ENCODE assay signal across 16 cellular contexts in genomic region chr15:99170476-99171065, GRCh38.
DNase-seq lines count a peak whose midpoint lies in the region; ATAC-seq and TF ChIP-seq lines count a peak whose summit lies in the region.
"Had no signal": no experiment of that assay in that cellular context is flagged by ENCODE, and none has a peak within 500 bp of the region (broad histone marks: within the 10 kb centered on the region; RNA-seq: fewer than 3 reads in every experiment).

No MANE protein-coding gene starts in this region.

- no peaks in the 10 kb centered on the region for H4K20me1 ChIP-seq in neural progenitor cell (ENCODE audit: low read depth)

- H3K27ac ChIP-seq in HEK293 (ENCODE audit: extremely low read depth, low read depth, low read length) (no peak overlapping the region), coronary artery (peak overlapping the region; percentile 91 to 94), stomach smooth muscle (ENCODE audit: low read length) (peak overlapping the region; percentile 100), neural progenitor cell (no peak overlapping the region)

- H3K27me3 ChIP-seq in stomach smooth muscle (ENCODE audit: control insufficient read depth in 1 of 2, insufficient read depth in 2 of 2, low read length in 2 of 2) (no peaks in the 10 kb centered on the region), neural progenitor cell (no peaks in the 10 kb centered on the region)
- H3K27me3 ChIP-seq: MG63 had no signal

- H3K27ac Mint-ChIP-seq in neural progenitor cell: no peak overlapping the region
- no peak overlapping the region for H3K27ac Mint-ChIP-seq in natural killer cell
- H3K27ac Mint-ChIP-seq: activated CD4-positive, alpha-beta memory T cell treated with anti-CD3 and anti-CD28 coated beads, Interleukin-2, amount 10 ng/mL, durations not matched to agents 7 days and 5 days had no signal

- H3F3A ChIP-seq in neural progenitor cell (ENCODE audit: low read depth): no peaks in the 10 kb centered on the region

- ATAC-seq in left lobe of liver (peak; percentile 42), natural killer cell (no peak)

- H3K4me3 ChIP-seq in HEK293 (ENCODE audit: low read depth, low read length): no peak overlapping the region
- no peak overlapping the region for H3K4me3 ChIP-seq in coronary artery
- peak overlapping the region in 1 of 2 donors; percentile 22 for H3K4me3 ChIP-seq in stomach smooth muscle (ENCODE audit: low read length in 2 of 2)
- no peak overlapping the region for H3K4me3 ChIP-seq in neural progenitor cell
- H3K4me3 ChIP-seq: MG63 had no signal

- H3K4me1 Mint-ChIP-seq in neural progenitor cell (no peaks in the 10 kb centered on the region), natural killer cell (no peaks in the 10 kb centered on the region)
- H3K4me1 Mint-ChIP-seq: activated CD4-positive, alpha-beta memory T cell treated with anti-CD3 and anti-CD28 coated beads, Interleukin-2, amount 10 ng/mL, durations not matched to agents 7 days and 5 days; CD4-positive, CD25-positive, alpha-beta regulatory T cell had no signal

- H3K27me3 Mint-ChIP-seq in neural progenitor cell (ENCODE audit: insufficient read depth, low read depth) (no peaks in the 10 kb centered on the region), natural killer cell (ENCODE audit: low read depth in 2 of 2) (no peaks in the 10 kb centered on the region)
- H3K27me3 Mint-ChIP-seq: activated CD4-positive, alpha-beta memory T cell treated with anti-CD3 and anti-CD28 coated beads, Interleukin-2, amount 10 ng/mL, durations not matched to agents 7 days and 5 days; CD4-positive, CD25-positive, alpha-beta regulatory T cell had no signal

- CTCF ChIA-PET in HEK293 (lab: Yijun Ruan, JAX): no interaction called here

- POLR2A ChIA-PET in HEK293 (lab: Yijun Ruan, JAX): no interaction called here

- H3K9ac ChIP-seq in stomach smooth muscle (ENCODE audit: low read length in 2 of 2) (peak overlapping the region; percentile 80), neural progenitor cell (no peak overlapping the region)

- H3K4me2 ChIP-seq in neural progenitor cell: no peak overlapping the region

- no peak overlapping the region for H3K4me3 Mint-ChIP-seq in neural progenitor cell
- no peak overlapping the region for H3K4me3 Mint-ChIP-seq in natural killer cell
- H3K4me3 Mint-ChIP-seq: activated CD4-positive, alpha-beta memory T cell treated with anti-CD3 and anti-CD28 coated beads, Interleukin-2, amount 10 ng/mL, durations not matched to agents 7 days and 5 days; CD4-positive, CD25-positive, alpha-beta regulatory T cell had no signal

- TF ChIP-seq CTCF in HEK293 (tag by site-specific recombination; IDR thresholded peaks at IDR 0.05) (no peak), coronary artery (IDR thresholded peaks at IDR 0.05) (no peak), neural progenitor cell (IDR thresholded peaks at IDR 0.05) (no peak), natural killer cell (IDR thresholded peaks at IDR 0.05) (no peak)

- H3K79me2 ChIP-seq in neural progenitor cell (ENCODE audit: low read depth): no peaks in the 10 kb centered on the region

- H3K9me3 Mint-ChIP-seq in neural progenitor cell (no peaks in the 10 kb centered on the region), natural killer cell (no peaks in the 10 kb centered on the region)
- H3K9me3 Mint-ChIP-seq: activated CD4-positive, alpha-beta memory T cell treated with anti-CD3 and anti-CD28 coated beads, Interleukin-2, amount 10 ng/mL, durations not matched to agents 7 days and 5 days; CD4-positive, CD25-positive, alpha-beta regulatory T cell had no signal

- no peak overlapping the region for H2AFZ ChIP-seq in neural progenitor cell (replicated peaks)

- H3K36me3 ChIP-seq in HEK293 (ENCODE audit: control insufficient read depth in 2 of 2, insufficient read depth in 1 of 2, low read length in 2 of 2) (peaks cover 7 to 51% of the 10 kb centered on the region in 2 experiments; a peak in 2 of 3 replicates), stomach smooth muscle (ENCODE audit: control insufficient read depth in 2 of 2, insufficient read depth in 2 of 2, low read length in 2 of 2) (no peaks in the 10 kb centered on the region), neural progenitor cell (no peaks in the 10 kb centered on the region)

- intact Hi-C loops in natural killer cell (cut with micrococcal nuclease): no loop called here

- H3K36me3 Mint-ChIP-seq in neural progenitor cell (peaks cover 16% of the 10 kb centered on the region), natural killer cell (no peaks in the 10 kb centered on the region)
- H3K36me3 Mint-ChIP-seq: CD4-positive, CD25-positive, alpha-beta regulatory T cell had no signal

- DNase-seq in coronary artery (ENCODE audit: low spot score) (no peak), left lobe of liver (ENCODE audit: low spot score) (no peak), neural progenitor cell (ENCODE audit: low spot score) (no peak), NCI-H226 (no peak), T-helper 9 cell (no peak), natural killer cell (no peak)
- DNase-seq: activated CD4-positive, alpha-beta memory T cell treated with anti-CD3 and anti-CD28 coated beads, Interleukin-2, amount 10 ng/mL, durations not matched to agents 7 days and 5 days; CD4-positive, CD25-positive, alpha-beta regulatory T cell; DND-41; H7; kidney; MG63; NCI-H2029; OCI-M1 had no signal

- H3K4me1 ChIP-seq in HEK293 (ENCODE audit: control insufficient read depth, insufficient read depth, low read length) (no peaks in the 10 kb centered on the region), stomach smooth muscle (ENCODE audit: control insufficient read depth, insufficient read depth, low read length) (peaks cover 94% of the 10 kb centered on the region), neural progenitor cell (no peaks in the 10 kb centered on the region)

- no peaks in the 10 kb centered on the region for H3K9me3 ChIP-seq in HEK293 (ENCODE audit: control insufficient read depth, insufficient read depth, low read depth, low read length)
- H3K9me3 ChIP-seq in stomach smooth muscle (ENCODE audit: control insufficient read depth in 2 of 2, low read length in 2 of 2): no peaks in the 10 kb centered on the region
- no peaks in the 10 kb centered on the region for H3K9me3 ChIP-seq in neural progenitor cell (ENCODE audit: low read depth)
- H3K9me3 ChIP-seq: MG63 had no signal

TF ChIP-seq in HEK293, 187 proteins besides CTCF, POLR2A, EP300 and RAD21:
- TF ChIP-seq SCRT2 (tag by site-specific recombination; IDR thresholded peaks at IDR 0.05) (peak; percentile 70), ZNF677 (tag by site-specific recombination; IDR thresholded peaks at IDR 0.05) (no peak), ZNF223 (tag by site-specific recombination; IDR thresholded peaks at IDR 0.05) (no peak)

Comparison
In these comparisons a context has a peak if more than half of its experiments do, and no peak if none do; other contexts are left out.
1. H3K27ac ChIP-seq: peak in coronary artery (2 of 2) and stomach smooth muscle (single experiment); none in HEK293 (single experiment) and neural progenitor cell (single experiment).